In genomic region chr14:91395998-91396660, GRCh38 we compare ENCODE assay signal across 1 cellular context.
TF ChIP-seq lines count a peak whose summit lies in the region.

No MANE protein-coding gene starts in this region.

TF ChIP-seq in IMR-90, 13 proteins besides CTCF, POLR2A, EP300 and RAD21 (continued from another document):
- TF ChIP-seq MAZ (IDR thresholded peaks at IDR 0.05; ENCODE audit: borderline replicate concordance, low read depth, low read length) (no peak), FOS (IDR thresholded peaks at IDR 0.05; ENCODE audit: low read depth, low read length) (no peak), NFE2L2 (IDR thresholded peaks at IDR 0.05; ENCODE audit: low read depth, low read length) (no peak), CHD1 (IDR thresholded peaks at IDR 0.05; ENCODE audit: low read depth, low read length) (no peak), RCOR1 (IDR thresholded peaks at IDR 0.05; ENCODE audit: insufficient replicate concordance, low read length) (no peak), RFX5 (IDR thresholded peaks at IDR 0.05; ENCODE audit: low read depth, low read length) (no peak), MAFK (IDR thresholded peaks at IDR 0.05; ENCODE audit: low read depth, low read length) (no peak), CEBPB (IDR thresholded peaks at IDR 0.05; ENCODE audit: low read depth, low read length) (no peak), SMC3 (IDR thresholded peaks at IDR 0.05; ENCODE audit: low read depth, low read length) (no peak), ELK1 (IDR thresholded peaks at IDR 0.05; ENCODE audit: borderline replicate concordance, low read depth, low read length) (no peak), MXI1 (IDR thresholded peaks at IDR 0.05; ENCODE audit: borderline replicate concordance, low read depth, low read length) (no peak)
- TF ChIP-seq, protein P1, sequence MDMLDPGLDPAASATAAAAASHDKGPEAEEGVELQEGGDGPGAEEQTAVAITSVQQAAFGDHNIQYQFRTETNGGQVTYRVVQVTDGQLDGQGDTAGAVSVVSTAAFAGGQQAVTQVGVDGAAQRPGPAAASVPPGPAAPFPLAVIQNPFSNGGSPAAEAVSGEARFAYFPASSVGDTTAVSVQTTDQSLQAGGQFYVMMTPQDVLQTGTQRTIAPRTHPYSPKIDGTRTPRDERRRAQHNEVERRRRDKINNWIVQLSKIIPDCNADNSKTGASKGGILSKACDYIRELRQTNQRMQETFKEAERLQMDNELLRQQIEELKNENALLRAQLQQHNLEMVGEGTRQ (IDR thresholded peaks at IDR 0.05; ENCODE audit: low read depth, low read length), result no peak
